ENCODE assay signal across 8 cellular contexts in genomic region chr11:2377511-2378443, GRCh38. TPM values are rescaled to one million over a fixed set of nuclear protein-coding genes. Genes with fewer than 3 reads are reported as not detected.
DNase-seq lines count a peak whose midpoint lies in the region; ATAC-seq, FAIRE-seq and TF ChIP-seq lines count a peak whose summit lies in the region.

No MANE protein-coding gene starts in this region.

- H3K4me3 ChIP-seq in AG04450 (ENCODE audit: low read depth, low read length) (peak overlapping the region; percentile 88), Loucy (ENCODE audit: low read length, poor library complexity, severe bottlenecking) (peak overlapping the region; percentile 97), endodermal cell (ENCODE audit: low read length) (peak overlapping the region; percentile 96), mucosa of descending colon (peak overlapping the region; percentile 96), stomach smooth muscle (ENCODE audit: low read length in 2 of 2) (peak overlapping the region; percentile 93)

- H3K4me3 Mint-ChIP-seq in endodermal cell = peak overlapping the region; percentile 87

- H4K20me1 ChIP-seq in Loucy (ENCODE audit: insufficient read depth, low read length, poor library complexity, severe bottlenecking) = peaks cover 52% of the 10 kb centered on the region

- H3K9me2 ChIP-seq in Loucy (replicated peaks; ENCODE audit: low read depth, low read length) = no peaks in the 10 kb centered on the region

- H3K4me1 Mint-ChIP-seq in endodermal cell = peaks cover 13% of the 10 kb centered on the region

- DNase-seq in AG04450 (ENCODE audit: low read depth, low spot score) (no peak), GM19239 (ENCODE audit: insufficient read length, low spot score) (no peak), endodermal cell (peak; percentile 75), mucosa of descending colon (peak; percentile 74 to 78 (median 75)), GDM1 (lab: John Stamatoyannopoulos, UW) (no peak)
- DNase-seq in activated CD8-positive, alpha-beta memory T cell treated with anti-CD3 and anti-CD28 coated beads, Interleukin-2, amount 50 U/mL, for 4 hours = peak; percentile 68

- no peaks in the 10 kb centered on the region for H3K9me3 Mint-ChIP-seq in endodermal cell

- no peak overlapping the region for H2AFZ ChIP-seq in Loucy (ENCODE audit: low read length)

- 0% methylated on average over 6 to 88 of the region's 88 CpGs for WGBS in endodermal cell (ENCODE audit: insufficient coverage in 1 of 2, insufficient read length in 1 of 2), 2 experiments

- peak; percentile 18 for FAIRE-seq in GM19239 (lab: Jason Lieb, UNC)

- H3K36me3 Mint-ChIP-seq in endodermal cell (ENCODE audit: low read depth) = peaks cover 6% of the 10 kb centered on the region

- CTCF ChIA-PET in AG04450 (lab: Charles Lee) = interaction anchor here (0.6 to 1.2 kb wide), 4 partner anchors 23 to 179 kb away, joined by 3 to 5 read pairs (median 4); partner anchors contain the start of gene TSSC4

- H3K36me3 ChIP-seq in Loucy (ENCODE audit: insufficient read depth, low read length) (no peaks in the 10 kb centered on the region), endodermal cell (ENCODE audit: control insufficient read depth, insufficient read depth, low read length) (no peaks in the 10 kb centered on the region), mucosa of descending colon (ENCODE audit: low read depth) (no peaks in the 10 kb centered on the region), stomach smooth muscle (ENCODE audit: control insufficient read depth in 2 of 2, insufficient read depth in 2 of 2, low read length in 2 of 2) (no peaks in the 10 kb centered on the region)

- H3K27ac ChIP-seq in AG04450 (ENCODE audit: low read depth, low read length) (peak overlapping the region; percentile 85), endodermal cell (ENCODE audit: low read depth, low read length) (peak overlapping the region; percentile 49), stomach smooth muscle (ENCODE audit: low read length) (peak overlapping the region; percentile 93)

- peaks cover 4% of the 10 kb centered on the region; the same call in 1 of the 2 replicates for H3K9me3 ChIP-seq in AG04450 (ENCODE audit: control insufficient read depth, insufficient read depth, low read length)
- no peaks in the 10 kb centered on the region for H3K9me3 ChIP-seq in Loucy (ENCODE audit: insufficient read depth, low read depth, low read length)
- no peaks in the 10 kb centered on the region for H3K9me3 ChIP-seq in endodermal cell (ENCODE audit: control insufficient read depth, low read length)
- no peaks in the 10 kb centered on the region for H3K9me3 ChIP-seq in mucosa of descending colon
- no peaks in the 10 kb centered on the region for H3K9me3 ChIP-seq in stomach smooth muscle (ENCODE audit: control insufficient read depth in 2 of 2, low read length in 2 of 2)

- peak overlapping the region; percentile 97 for H3K4me2 ChIP-seq in Loucy (ENCODE audit: low read depth, low read length, poor library complexity, severe bottlenecking)

- H3K27me3 ChIP-seq in AG04450 (ENCODE audit: control insufficient read depth, insufficient read depth, low read length) = peaks cover 2% of the 10 kb centered on the region
- no peaks in the 10 kb centered on the region for H3K27me3 ChIP-seq in Loucy (ENCODE audit: insufficient read depth, low read length, poor library complexity, severe bottlenecking)
- H3K27me3 ChIP-seq in endodermal cell (ENCODE audit: control insufficient read depth, insufficient read depth, low read length, poor library complexity, severe bottlenecking) = no peaks in the 10 kb centered on the region
- no peaks in the 10 kb centered on the region for H3K27me3 ChIP-seq in stomach smooth muscle (ENCODE audit: control insufficient read depth in 1 of 2, insufficient read depth in 2 of 2, low read length in 2 of 2)

- H3K27me3 Mint-ChIP-seq in endodermal cell (ENCODE audit: insufficient read depth) = peaks cover 2% of the 10 kb centered on the region

- H3K4me1 ChIP-seq in Loucy (ENCODE audit: insufficient read depth, low read length, poor library complexity, severe bottlenecking) (peaks cover 32% of the 10 kb centered on the region), endodermal cell (ENCODE audit: control insufficient read depth, insufficient read depth, low read length) (no peaks in the 10 kb centered on the region), mucosa of descending colon (ENCODE audit: low read depth) (peaks cover 54% of the 10 kb centered on the region), stomach smooth muscle (ENCODE audit: control insufficient read depth, insufficient read depth, low read length) (peaks cover 53% of the 10 kb centered on the region)

- H3K9ac ChIP-seq in Loucy (ENCODE audit: low read depth, low read length, poor library complexity, severe bottlenecking) = peak overlapping the region; percentile 93
- H3K9ac ChIP-seq in endodermal cell (ENCODE audit: extremely low read depth, low read length, poor library complexity, severe bottlenecking) = peak overlapping the region; percentile 88
- H3K9ac ChIP-seq in stomach smooth muscle (ENCODE audit: low read length in 2 of 2) = peak overlapping the region; percentile 96

- peaks cover 54% of the 10 kb centered on the region for H3K79me2 ChIP-seq in Loucy (ENCODE audit: insufficient read depth, low read length)

- no peak for TF ChIP-seq CTCF in AG04450 (IDR thresholded peaks at IDR 0.05; ENCODE audit: low read depth, low read length)
- no peak for TF ChIP-seq CTCF in Loucy (conservative IDR thresholded peaks at IDR 0.05; ENCODE audit: low read length)
- TF ChIP-seq CTCF in endodermal cell (conservative IDR thresholded peaks at IDR 0.05) = no peak
- no peak for TF ChIP-seq CTCF in mucosa of descending colon (IDR thresholded peaks at IDR 0.05)

- no peaks in the 10 kb centered on the region for H3F3A ChIP-seq in Loucy (ENCODE audit: low read depth)

- intact Hi-C loops in mucosa of descending colon (cut with DNase I, micrococcal nuclease) = no loop called here

- ATAC-seq in mucosa of descending colon = peak; percentile 47

- peak overlapping the region; percentile 90 for H3K27ac Mint-ChIP-seq in endodermal cell

- POLR2A ChIA-PET in AG04450 (lab: Yijun Ruan, JAX) = interaction anchor here (0.6 to 2.9 kb wide), 13 partner anchors 9 to 156 kb away, joined by 3 to 56 read pairs (median 4); partner anchors contain the start of gene TSSC4

RNA-seq across cellular contexts. Expression of gene CD81, which starts 0.7 kb away (rescaled TPM):
- 260 and 359 TPM in 2 replicates for polyA plus RNA-seq in AG04450 (2011; rRNA removed)
- 392 and 552 TPM in 2 replicates for polyA minus RNA-seq in AG04450 (2011; rRNA and poly(A)+ RNA removed)
- total RNA-seq in endodermal cell (100 to 1,000 TPM; 275 to 331 TPM), mucosa of descending colon (100 to 1,000 TPM in 2 of 3 donors, 10 to 100 TPM in 1; 98.7 to 551 (median 186) TPM)
- polyA plus RNA-seq in endodermal cell (2013, experiment 1 of 2) = 204 TPM
- polyA plus RNA-seq in endodermal cell (2013, experiment 2 of 2) = 188 TPM

RNA-seq across cellular contexts. Expression of gene TSSC4, which starts 22.8 kb away (rescaled TPM):
- 13.3 and 19.2 TPM in 2 replicates for polyA plus RNA-seq in AG04450 (2011; rRNA removed)
- 10.3 and 15.1 TPM in 2 replicates for polyA minus RNA-seq in AG04450 (2011; rRNA and poly(A)+ RNA removed)
- total RNA-seq in endodermal cell = 10 to 100 TPM; 47.2 to 51.1 TPM
- 27.2 TPM for polyA plus RNA-seq in endodermal cell (2013, experiment 1 of 2)
- polyA plus RNA-seq in endodermal cell (2013, experiment 2 of 2) = 25.0 TPM
- total RNA-seq in mucosa of descending colon = 10 to 100 TPM; 33.9 to 58.8 (median 39.2) TPM

Comparison
In these comparisons a context has a peak if more than half of its experiments do, and no peak if none do; other contexts are left out.
1. DNase-seq: peak in activated CD8-positive, alpha-beta memory T cell treated with anti-CD3 and anti-CD28 coated beads, Interleukin-2, amount 50 U/mL, for 4 hours (single experiment), endodermal cell (single experiment) and mucosa of descending colon (3 of 3); none in AG04450 (single experiment), GM19239 (single experiment) and GDM1 (single experiment).
2. Peak in every context shown above with its lines, with median percentiles within 50 percentile points of each other: H3K27ac ChIP-seq, H3K4me3 ChIP-seq and H3K9ac ChIP-seq.